In the genomic region with DNA sequence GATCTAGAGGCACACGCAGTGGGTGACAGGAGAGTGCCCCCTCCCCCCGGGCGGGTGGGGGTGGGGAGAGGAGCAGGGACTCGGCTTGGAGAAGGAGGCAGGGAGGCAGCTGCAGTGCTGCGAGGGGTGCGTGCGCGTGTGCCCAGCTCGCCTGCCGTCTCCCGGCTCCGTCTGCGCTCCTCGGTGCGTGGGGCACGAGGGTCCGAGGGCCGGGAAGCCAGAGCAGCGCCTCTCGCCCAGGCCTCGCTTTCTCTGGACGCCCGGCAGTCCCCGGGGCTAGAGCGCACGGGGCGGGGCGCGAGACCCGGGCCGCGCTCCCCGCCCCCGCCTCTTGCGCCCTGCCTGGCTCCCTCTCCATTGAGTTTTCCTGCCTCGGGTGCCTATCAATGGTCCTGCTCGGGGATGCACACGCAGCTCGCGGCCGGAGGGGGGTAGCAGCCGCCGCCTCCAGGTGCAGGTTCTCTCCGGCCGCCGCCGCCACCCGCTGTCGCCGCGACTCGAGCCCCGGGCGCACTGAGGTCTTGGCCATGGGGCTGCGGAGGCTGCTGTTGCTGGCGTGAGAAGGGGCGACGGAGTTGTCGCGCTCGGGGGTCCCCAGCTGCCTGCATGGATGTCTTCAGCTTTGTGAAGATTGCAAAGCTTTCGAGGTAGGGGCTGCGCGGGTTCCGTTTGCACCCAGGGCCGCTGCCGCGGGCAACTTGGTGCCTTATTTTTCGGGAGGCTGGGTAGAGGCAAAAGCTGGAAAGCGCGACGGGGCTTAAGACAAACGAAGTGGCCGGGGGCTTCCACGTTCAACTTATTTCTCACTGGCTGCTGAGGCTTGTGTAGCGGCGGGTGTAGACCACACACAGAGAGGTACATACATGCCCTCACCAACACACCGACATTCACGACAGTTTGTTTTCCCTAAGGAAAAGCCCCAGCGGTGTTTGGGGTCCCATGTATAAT, we compare ENCODE assay signal across 11 cellular contexts. TPM values are rescaled to one million over a fixed set of nuclear protein-coding genes. Genes with fewer than 3 reads are reported as not detected.
DNase-seq lines count a peak whose midpoint lies in the region; ATAC-seq and TF ChIP-seq lines count a peak whose summit lies in the region.
"Had no signal": no experiment of that assay in that cellular context is flagged by ENCODE, and none has a peak within 500 bp of the region (broad histone marks: within the 10 kb centered on the region; RNA-seq: fewer than 3 reads in every experiment).

A gene (plus strand): TSS at position 108 of the 948 bp plus-strand sequence. CDS start 499 bp downstream, at position 607.

- H3K4me3 Mint-ChIP-seq in endodermal cell (peak within 1 kb of the TSS; percentile 69), T-cell (no peak within 1 kb of the TSS)

- CTCF ChIA-PET in AG04450 (lab: Charles Lee): interaction anchor here (1.4 kb wide), 1 partner anchor 160 kb away, joined by 3 read pairs; no protein-coding TSS in a partner anchor
- CTCF ChIA-PET in T-cell (lab: Charles Lee): no interaction called here

- no peak for DNase-seq in AG04450 (ENCODE audit: low read depth, low spot score)
- DNase-seq in MG63: peak; percentile 40
- peak; percentile 84 for DNase-seq in endodermal cell
- no peak for DNase-seq in T-cell
- no peak for DNase-seq in stimulated activated naive CD4-positive, alpha-beta T cell (lab: John Stamatoyannopoulos, UW)
- no peak for DNase-seq in midbrain (lab: John Stamatoyannopoulos, UW)
- no peak for DNase-seq in C1 segment of cervical spinal cord (lab: John Stamatoyannopoulos, UW)
- DNase-seq: activated CD4-positive, alpha-beta T cell treated with anti-CD3 and anti-CD28 coated beads, Interleukin-2, amount 50 U/mL, for 48 hours; DND-41; foreskin melanocyte had no signal

- no peaks in the 10 kb centered on the region for H3K36me3 ChIP-seq in MG63
- no peaks in the 10 kb centered on the region for H3K36me3 ChIP-seq in endodermal cell (ENCODE audit: control insufficient read depth, insufficient read depth, low read length)
- H3K36me3 ChIP-seq in muscle layer of duodenum (ENCODE audit: control insufficient read depth in 1 of 2, insufficient read depth in 2 of 2, low read length in 2 of 2): no peaks in the 10 kb centered on the region

- peak; percentile 39 for TF ChIP-seq CTCF in AG04450 (IDR thresholded peaks at IDR 0.05; ENCODE audit: low read depth, low read length)
- TF ChIP-seq CTCF in endodermal cell (conservative IDR thresholded peaks at IDR 0.05): peak; percentile 74

- H3K4me1 Mint-ChIP-seq in endodermal cell (peaks cover 20% of the 10 kb centered on the region), T-cell (peaks cover 0 to 4% (median 0%) of the 10 kb centered on the region in 3 donors)

- H3K27me3 Mint-ChIP-seq in endodermal cell (ENCODE audit: insufficient read depth) (peaks cover 47% of the 10 kb centered on the region), T-cell (peaks cover 15 to 28% of the 10 kb centered on the region in 2 donors)

- peak within 1 kb of the TSS; percentile 64 for H3K4me3 ChIP-seq in AG04450 (ENCODE audit: low read depth, low read length)
- peak within 1 kb of the TSS; percentile 50 for H3K4me3 ChIP-seq in MG63
- H3K4me3 ChIP-seq in endodermal cell (ENCODE audit: low read length): peak within 1 kb of the TSS; percentile 75
- peak within 1 kb of the TSS; percentile 21 to 60 for H3K4me3 ChIP-seq in muscle layer of duodenum (ENCODE audit: low read depth in 1 of 2, low read length in 2 of 2)

- WGBS in endodermal cell (ENCODE audit: insufficient coverage in 1 of 2, insufficient read length in 1 of 2), 2 experiments: 0 to 2% methylated on average over 7 to 76 of the region's 80 CpGs

- H3K9me3 Mint-ChIP-seq in endodermal cell (no peaks in the 10 kb centered on the region), T-cell (no peaks in the 10 kb centered on the region)

- H3K27ac Mint-ChIP-seq in endodermal cell (no peak within 1 kb of the TSS), T-cell (no peak within 1 kb of the TSS)

- ATAC-seq in T-cell (replicated peaks in 1 of 4): no peak

- H3K27ac ChIP-seq in AG04450 (ENCODE audit: low read depth, low read length) (no peak within 1 kb of the TSS), endodermal cell (ENCODE audit: low read depth, low read length) (no peak within 1 kb of the TSS), muscle layer of duodenum (ENCODE audit: low read length) (no peak within 1 kb of the TSS)

- POLR2A ChIA-PET in AG04450 (lab: Yijun Ruan, JAX) (interaction anchor here (0.7 kb wide), 1 partner anchor 154 kb away, joined by 4 read pairs; no protein-coding TSS in a partner anchor), T-cell (lab: Charles Lee) (no interaction called here)

- H3K36me3 Mint-ChIP-seq in endodermal cell (ENCODE audit: low read depth) (no peaks in the 10 kb centered on the region), T-cell (no peaks in the 10 kb centered on the region)

- no peaks in the 10 kb centered on the region for H3K27me3 ChIP-seq in AG04450 (ENCODE audit: control insufficient read depth, insufficient read depth, low read length)
- no peaks in the 10 kb centered on the region for H3K27me3 ChIP-seq in MG63
- peaks cover 46% of the 10 kb centered on the region for H3K27me3 ChIP-seq in endodermal cell (ENCODE audit: control insufficient read depth, insufficient read depth, low read length, poor library complexity, severe bottlenecking)
- H3K27me3 ChIP-seq in muscle layer of duodenum (ENCODE audit: low read depth, low read length): no peaks in the 10 kb centered on the region

- H3K9ac ChIP-seq in endodermal cell (ENCODE audit: extremely low read depth, low read length, poor library complexity, severe bottlenecking): no peak within 1 kb of the TSS

- H3K4me1 ChIP-seq in endodermal cell (ENCODE audit: control insufficient read depth, insufficient read depth, low read length) (no peaks in the 10 kb centered on the region), muscle layer of duodenum (ENCODE audit: control insufficient read depth in 1 of 2, insufficient read depth in 2 of 2, low read length in 2 of 2) (peaks cover 0 to 6% of the 10 kb centered on the region in 2 donors)

- H3K9me3 ChIP-seq in AG04450 (ENCODE audit: control insufficient read depth, insufficient read depth, low read length) (no peaks in the 10 kb centered on the region), MG63 (no peaks in the 10 kb centered on the region), endodermal cell (ENCODE audit: control insufficient read depth, low read length) (no peaks in the 10 kb centered on the region), muscle layer of duodenum (ENCODE audit: control insufficient read depth in 1 of 2, low read length in 2 of 2) (no peaks in the 10 kb centered on the region)

RNA-seq across cellular contexts. Expression of the gene that starts here (rescaled TPM):
- 2.7 TPM in 2 replicates for polyA plus RNA-seq in AG04450 (2011; rRNA removed)
- polyA minus RNA-seq in AG04450 (2011; rRNA and poly(A)+ RNA removed): 4.6 and 5.2 TPM in 2 replicates
- total RNA-seq in MG63 (2014; rRNA removed; shearing (Covaris generic); ENCODE audit: low replicate concordance): 0.66 and 1.4 TPM in 2 replicates
- total RNA-seq in endodermal cell: under 1 TPM; 0.09 to 0.81 TPM
- polyA plus RNA-seq in endodermal cell (2013, experiment 1 of 2): 0.21 TPM
- 0.17 TPM for polyA plus RNA-seq in endodermal cell (2013, experiment 2 of 2)
- total RNA-seq in T-cell: not detected

Comparison
In these comparisons a context has a peak if more than half of its experiments do, and no peak if none do; other contexts are left out.
1. Peak in DNase-seq and H3K4me3 ChIP-seq in endodermal cell; RNA of the gene not detected or under 1 TPM.